9 cellular contexts compared by ENCODE assay signal in the genomic region with DNA sequence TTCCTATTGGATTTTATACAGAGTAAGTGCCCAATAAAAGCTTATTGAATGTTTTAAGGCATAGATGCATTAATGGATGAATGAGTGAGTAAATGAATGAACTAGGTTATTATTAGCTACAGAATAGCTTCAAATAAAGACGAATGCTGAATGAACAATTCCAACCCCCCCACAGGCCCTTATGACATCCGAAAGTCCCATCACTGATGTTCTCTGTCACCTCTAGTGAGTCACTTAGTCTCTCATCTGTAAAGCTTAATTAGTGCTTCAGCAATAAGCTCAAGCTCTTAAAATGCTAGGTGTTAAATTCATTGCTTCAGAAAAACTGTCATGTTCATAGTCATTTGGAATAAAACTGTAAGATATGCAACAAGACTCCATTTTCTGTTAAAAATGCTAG.
"Had no signal": no experiment of that assay in that cellular context is flagged by ENCODE, and none has a peak within 500 bp of the region (broad histone marks: within the 10 kb centered on the region; RNA-seq: fewer than 3 reads in every experiment).

No MANE protein-coding gene starts in this region.

- H3K4me3 Mint-ChIP-seq: GM23338, H9, HFFc6 had no signal

- H2AFZ ChIP-seq: GM23248, GM23338 had no signal

- H3K9me3 Mint-ChIP-seq: GM23338, H9, HFFc6 had no signal

- H3K27ac Mint-ChIP-seq: GM23338, H9, HFFc6 had no signal

- H3K4me3 ChIP-seq: GM23248, GM23338, HAP-1 had no signal

- ATAC-seq: GM23338, HCT116 had no signal

- H3K9ac ChIP-seq: GM23248 had no signal

- H3K9me3 ChIP-seq: HAP-1 had no signal

- H3K36me3 ChIP-seq: HAP-1 had no signal

- DNase-seq: GM23248, GOT3, H7, H9, HCEC 1CT, HFFc6 had no signal

- H3K27ac ChIP-seq: GM23248 had no signal

- H3K4me1 ChIP-seq: HAP-1 had no signal

- H3K4me2 ChIP-seq: GM23338 had no signal
